Comparison of ENCODE assay signal across 10 cellular contexts in the genomic region with DNA sequence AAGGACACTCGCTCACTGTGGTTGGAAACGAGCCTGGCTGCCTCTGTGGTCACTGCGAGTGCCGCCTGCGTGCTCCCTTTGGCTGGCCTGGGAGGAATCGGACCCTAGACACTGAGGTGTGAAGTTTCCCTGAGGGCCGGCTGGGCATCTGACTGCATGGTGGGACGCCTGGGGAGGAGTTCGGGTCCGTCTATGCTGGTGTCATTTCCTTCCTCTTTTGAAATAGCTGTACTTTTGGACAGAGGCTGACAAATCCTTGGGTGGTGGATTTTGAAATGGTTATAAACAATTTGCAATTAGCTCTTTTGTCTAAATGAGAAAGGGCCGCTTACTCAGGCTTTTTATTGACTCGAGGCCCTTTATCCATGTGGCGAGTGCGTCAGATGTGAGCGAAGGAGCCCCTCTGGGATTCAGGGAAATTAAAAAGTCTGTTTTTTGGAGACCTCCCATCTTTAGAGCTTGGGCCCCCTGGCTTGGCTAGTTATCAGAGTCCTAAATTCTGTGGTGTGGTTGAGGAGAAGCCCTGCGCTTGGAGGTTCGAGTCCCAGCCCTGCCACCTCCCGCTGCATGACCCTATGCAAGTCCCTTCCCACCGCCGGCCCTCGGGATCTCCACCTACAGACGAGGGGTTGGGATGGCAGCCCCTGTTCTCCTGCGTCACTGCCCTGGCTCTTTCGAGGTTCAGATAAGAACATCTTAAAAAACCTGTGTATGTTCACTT.
DNase-seq lines count a peak whose midpoint lies in the region; ATAC-seq, FAIRE-seq and TF ChIP-seq lines count a peak whose summit lies in the region.
"Had no signal": no experiment of that assay in that cellular context is flagged by ENCODE, and none has a peak within 500 bp of the region (broad histone marks: within the 10 kb centered on the region; RNA-seq: fewer than 3 reads in every experiment).

No MANE protein-coding gene starts in this region.

- no peak overlapping the region for H3K27ac Mint-ChIP-seq in mesothelial cell of epicardium
- H3K27ac Mint-ChIP-seq in CD8-positive, alpha-beta T cell, result no peak overlapping the region

- peak; percentile 48 for DNase-seq in A673 (ENCODE audit: low spot score)
- DNase-seq in NAMALWA (ENCODE audit: low spot score), result peak; percentile 30
- DNase-seq in endothelial cell of umbilical vein (ENCODE audit: low read depth, low spot score), result peak; percentile 35
- peak; percentile 15 for DNase-seq in midbrain (lab: John Stamatoyannopoulos, UW)
- DNase-seq in mesothelial cell of epicardium (ENCODE audit: low spot score in 2 of 2, unreplicated experiment in 2 of 2), result no peak
- DNase-seq in CD8-positive, alpha-beta T cell, result no peak
- DNase-seq in GM19238 (ENCODE audit: insufficient read length, low spot score), result no peak
- DNase-seq: activated naive CD8-positive, alpha-beta T cell treated with anti-CD3 and anti-CD28 coated beads for 36 hours; immature natural killer cell had no signal

- no peak for TF ChIP-seq CTCF in A673 (conservative IDR thresholded peaks at IDR 0.05; ENCODE audit: low read depth, low read length)
- no peak for TF ChIP-seq CTCF in endothelial cell of umbilical vein (IDR thresholded peaks at IDR 0.05; ENCODE audit: extremely low read depth in 1 of 2, insufficient read depth in 1 of 2, low read depth in 1 of 2, low read length in 2 of 2)
- no peak for TF ChIP-seq CTCF in mesothelial cell of epicardium (IDR thresholded peaks at IDR 0.05; ENCODE audit: unreplicated experiment)
- TF ChIP-seq CTCF in CD8-positive, alpha-beta T cell (IDR thresholded peaks at IDR 0.05), result no peak

- H3K4me2 ChIP-seq in endothelial cell of umbilical vein (ENCODE audit: insufficient read depth, low read length), result no peak overlapping the region

- H3K9me3 Mint-ChIP-seq in mesothelial cell of epicardium, result no peaks in the 10 kb centered on the region
- H3K9me3 Mint-ChIP-seq in CD8-positive, alpha-beta T cell, result no peaks in the 10 kb centered on the region
- H3K9me3 Mint-ChIP-seq: activated naive CD8-positive, alpha-beta T cell treated with anti-CD3 and anti-CD28 coated beads for 36 hours; immature natural killer cell had no signal

- H3K36me3 ChIP-seq in A673 (ENCODE audit: insufficient read depth, low read length, poor library complexity, severe bottlenecking), result no peaks in the 10 kb centered on the region
- peaks cover 0 to 7% of the 10 kb centered on the region in 2 experiments for H3K36me3 ChIP-seq in endothelial cell of umbilical vein (ENCODE audit: control insufficient read depth in 2 of 2, extremely low read depth in 1 of 2, insufficient read depth in 2 of 2, low read length in 2 of 2)
- no peaks in the 10 kb centered on the region for H3K36me3 ChIP-seq in CD8-positive, alpha-beta T cell (ENCODE audit: insufficient read depth, low read length)

- POLR2A ChIA-PET in A673 (lab: Charles Lee; ENCODE audit: low non-redundant PET) (no interaction called here), endothelial cell of umbilical vein (lab: Charles Lee) (no interaction called here)
- POLR2A ChIA-PET in CD8-positive, alpha-beta T cell (lab: Charles Lee), result no interaction called here

- no peaks in the 10 kb centered on the region for H3K9me3 ChIP-seq in A673 (ENCODE audit: low read depth, low read length, poor library complexity, severe bottlenecking)
- no peaks in the 10 kb centered on the region for H3K9me3 ChIP-seq in endothelial cell of umbilical vein (replicated peaks; ENCODE audit: control insufficient read depth, insufficient read depth, low read length)
- no peaks in the 10 kb centered on the region for H3K9me3 ChIP-seq in CD8-positive, alpha-beta T cell (ENCODE audit: low read length)

- no peak overlapping the region for H2AFZ ChIP-seq in endothelial cell of umbilical vein (ENCODE audit: low read depth, low read length)

- H3K79me2 ChIP-seq in endothelial cell of umbilical vein (ENCODE audit: control insufficient read depth, insufficient read depth, low read length), result no peaks in the 10 kb centered on the region

- dilution Hi-C loops in endothelial cell of umbilical vein (cut with MboI; ENCODE audit: extremely low pct_ligation_motif_present, low sequenced_read_pairs), result no loop called here

- CTCF ChIA-PET in A673 (lab: Charles Lee) (no interaction called here), endothelial cell of umbilical vein (lab: Charles Lee) (interaction anchor here (1.0 to 1.6 kb wide), 4 partner anchors 13 to 56 kb away, joined by 3 to 5 read pairs (median 4); no protein-coding TSS in a partner anchor)
- CTCF ChIA-PET in CD8-positive, alpha-beta T cell (lab: Charles Lee), result interaction anchor here (1.1 kb wide), 1 partner anchor 197 kb away, joined by 3 read pairs; no protein-coding TSS in a partner anchor

- no peaks in the 10 kb centered on the region for H3K27me3 Mint-ChIP-seq in mesothelial cell of epicardium (ENCODE audit: low read depth)
- H3K27me3 Mint-ChIP-seq in CD8-positive, alpha-beta T cell (ENCODE audit: low read depth), result no peaks in the 10 kb centered on the region
- H3K27me3 Mint-ChIP-seq: activated naive CD8-positive, alpha-beta T cell treated with anti-CD3 and anti-CD28 coated beads for 36 hours had no signal

- intact Hi-C loops in A673 (cut with micrococcal nuclease; ENCODE audit: unreplicated experiment) (no loop called here), endothelial cell of umbilical vein (cut with micrococcal nuclease) (no loop called here)
- intact Hi-C loops in CD8-positive, alpha-beta T cell (cut with DNase I, micrococcal nuclease), result no loop called here

- peak; percentile 83 for FAIRE-seq in endothelial cell of umbilical vein (lab: Jason Lieb, UNC)

- peaks cover 2% of the 10 kb centered on the region for H3K36me3 Mint-ChIP-seq in mesothelial cell of epicardium
- peaks cover 37% of the 10 kb centered on the region for H3K36me3 Mint-ChIP-seq in CD8-positive, alpha-beta T cell

- H3K27me3 ChIP-seq in A673 (replicated peaks; ENCODE audit: insufficient read depth, low read depth, low read length, poor library complexity) (no peaks in the 10 kb centered on the region), endothelial cell of umbilical vein (ENCODE audit: control insufficient read depth in 2 of 2, insufficient read depth in 2 of 2, low read length in 2 of 2) (no peaks in the 10 kb centered on the region)
- no peaks in the 10 kb centered on the region for H3K27me3 ChIP-seq in CD8-positive, alpha-beta T cell (ENCODE audit: insufficient read depth, low read length)

- H3K9me1 ChIP-seq in endothelial cell of umbilical vein (replicated peaks; ENCODE audit: control insufficient read depth, extremely low read depth, insufficient read depth, low read length), result no peaks in the 10 kb centered on the region

- H3K4me1 ChIP-seq in A673 (ENCODE audit: insufficient read depth, low read length, poor library complexity, severe bottlenecking) (peaks cover 12% of the 10 kb centered on the region), endothelial cell of umbilical vein (ENCODE audit: control insufficient read depth, extremely low read depth, insufficient read depth, low read length) (peaks cover 8% of the 10 kb centered on the region)
- H3K4me1 ChIP-seq in CD8-positive, alpha-beta T cell (ENCODE audit: insufficient read depth, low read length), result no peaks in the 10 kb centered on the region

- H3K4me1 Mint-ChIP-seq in mesothelial cell of epicardium, result peaks cover 20% of the 10 kb centered on the region
- H3K4me1 Mint-ChIP-seq in CD8-positive, alpha-beta T cell (ENCODE audit: low read depth), result peaks cover 7% of the 10 kb centered on the region

- H3K27ac ChIP-seq in A673 (ENCODE audit: low read depth, low read length, poor library complexity, severe bottlenecking), result peak overlapping the region; percentile 53
- no peak overlapping the region for H3K27ac ChIP-seq in endothelial cell of umbilical vein (ENCODE audit: insufficient read depth, low read depth, low read length)
- no peak overlapping the region for H3K27ac ChIP-seq in CD8-positive, alpha-beta T cell (ENCODE audit: low read depth, low read length)

- H4K20me1 ChIP-seq in endothelial cell of umbilical vein (replicated peaks; ENCODE audit: control insufficient read depth, extremely low read depth, insufficient read depth, low read length), result no peaks in the 10 kb centered on the region

- no peak overlapping the region for H3K4me3 Mint-ChIP-seq in mesothelial cell of epicardium
- H3K4me3 Mint-ChIP-seq in CD8-positive, alpha-beta T cell, result no peak overlapping the region
- H3K4me3 Mint-ChIP-seq: activated naive CD8-positive, alpha-beta T cell treated with anti-CD3 and anti-CD28 coated beads for 36 hours had no signal

- TF ChIP-seq POLR2A in endothelial cell of umbilical vein (IDR thresholded peaks at IDR 0.05; ENCODE audit: low read depth, low read length), result no peak

- H3K9ac ChIP-seq in endothelial cell of umbilical vein (replicated peaks; ENCODE audit: extremely low read depth, insufficient read depth, low read length), result no peak overlapping the region

- BruUV-seq in A673 (replicated peaks; lab: Mats Ljungman, UMichigan), result no TSS peak
- no TSS peak for BruUV-seq in endothelial cell of umbilical vein (replicated peaks; lab: Mats Ljungman, UMichigan)

- H3K4me3 ChIP-seq in A673 (ENCODE audit: low read depth, low read length, poor library complexity, severe bottlenecking), result no peak overlapping the region
- no peak overlapping the region for H3K4me3 ChIP-seq in endothelial cell of umbilical vein (replicated peaks in 1 of 3; ENCODE audit: insufficient read depth in 1 of 3, low read depth in 1 of 3, low read length in 3 of 3)
- H3K4me3 ChIP-seq in CD8-positive, alpha-beta T cell (ENCODE audit: low read depth, low read length), result no peak overlapping the region

- ATAC-seq in HG03354 (IDR thresholded peaks at IDR 0.05; ENCODE audit: poor library complexity, severe bottlenecking, unreplicated experiment), result no peak
- no peak for ATAC-seq in CD8-positive, alpha-beta T cell

TF ChIP-seq in endothelial cell of umbilical vein, 7 proteins besides CTCF, POLR2A, EP300 and RAD21:
- TF ChIP-seq JUN (IDR thresholded peaks at IDR 0.05; ENCODE audit: borderline replicate concordance, insufficient read depth, insufficient read length, low read depth) (no peak), FOS (IDR thresholded peaks at IDR 0.05; ENCODE audit: borderline replicate concordance, insufficient read depth, low read length) (no peak), GATA2 (IDR thresholded peaks at IDR 0.05; ENCODE audit: insufficient read depth, insufficient read length, low read depth, low read length) (no peak), MYC (IDR thresholded peaks at IDR 0.05; ENCODE audit: low read depth, low read length) (no peak), POLR2AphosphoS5 (IDR thresholded peaks at IDR 0.05; ENCODE audit: insufficient read depth, low read depth, low read length) (no peak), EZH2 (IDR thresholded peaks at IDR 0.05; ENCODE audit: borderline replicate concordance, low read depth, low read length, severe bottlenecking) (no peak)
- TF ChIP-seq, protein P1, sequence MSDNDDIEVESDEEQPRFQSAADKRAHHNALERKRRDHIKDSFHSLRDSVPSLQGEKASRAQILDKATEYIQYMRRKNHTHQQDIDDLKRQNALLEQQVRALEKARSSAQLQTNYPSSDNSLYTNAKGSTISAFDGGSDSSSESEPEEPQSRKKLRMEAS (IDR thresholded peaks at IDR 0.05; ENCODE audit: insufficient read depth, insufficient read length), result no peak

Comparison
In these comparisons a context has a peak if more than half of its experiments do, and no peak if none do; other contexts are left out.
1. DNase-seq: peak in A673 (single experiment), NAMALWA (single experiment), endothelial cell of umbilical vein (single experiment) and midbrain (single experiment); none in mesothelial cell of epicardium (0 of 2), CD8-positive, alpha-beta T cell (0 of 7) and GM19238 (single experiment).